Comparison of ENCODE assay signal across 8 cellular contexts in the genomic region with DNA sequence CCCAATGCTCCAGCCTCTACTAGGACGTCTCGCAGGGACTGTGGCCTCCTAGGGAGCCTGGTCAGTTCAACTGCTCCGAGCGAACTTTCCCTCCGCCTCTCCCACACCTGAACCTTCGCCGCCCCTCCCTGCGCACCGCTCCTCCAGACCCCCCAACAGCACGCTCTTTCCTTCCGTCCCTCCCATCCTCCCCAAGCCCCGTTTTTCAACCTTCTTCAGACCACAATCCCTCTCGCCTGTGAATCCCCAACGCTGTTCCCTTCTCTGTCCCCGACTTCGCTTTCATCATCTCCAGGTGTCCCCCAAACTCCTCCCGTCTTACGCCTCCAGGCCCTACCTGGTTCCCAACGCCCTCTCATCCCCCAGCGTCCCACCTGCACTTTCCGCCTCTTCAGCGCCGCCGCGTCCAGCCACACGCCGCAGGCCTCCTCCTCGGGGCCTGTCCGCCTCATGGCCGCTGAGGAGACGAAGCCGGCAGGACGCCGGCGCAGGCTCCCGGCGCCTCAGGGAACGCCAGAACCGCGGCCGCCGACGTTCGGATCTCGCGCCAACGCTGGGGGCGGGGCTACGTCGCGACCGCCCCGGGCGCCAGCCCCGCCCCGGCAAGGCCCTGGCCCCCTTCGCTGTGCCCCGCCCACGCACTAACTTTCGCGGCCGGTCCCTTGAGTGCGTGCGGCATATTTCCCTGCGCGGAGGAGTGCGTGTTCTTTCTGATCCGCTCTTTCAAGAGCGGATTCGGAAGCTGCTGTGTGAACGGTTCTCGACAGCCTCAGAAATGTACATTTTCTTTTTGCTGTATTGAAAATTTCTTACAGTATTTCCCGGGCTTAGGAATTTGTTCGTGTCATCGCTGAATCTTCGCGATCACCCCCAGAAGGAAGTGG. TPM values are rescaled to one million over a fixed set of nuclear protein-coding genes. Genes with fewer than 3 reads are reported as not detected.
DNase-seq lines count a peak whose midpoint lies in the region; ATAC-seq and TF ChIP-seq lines count a peak whose summit lies in the region.

A gene with protein sequence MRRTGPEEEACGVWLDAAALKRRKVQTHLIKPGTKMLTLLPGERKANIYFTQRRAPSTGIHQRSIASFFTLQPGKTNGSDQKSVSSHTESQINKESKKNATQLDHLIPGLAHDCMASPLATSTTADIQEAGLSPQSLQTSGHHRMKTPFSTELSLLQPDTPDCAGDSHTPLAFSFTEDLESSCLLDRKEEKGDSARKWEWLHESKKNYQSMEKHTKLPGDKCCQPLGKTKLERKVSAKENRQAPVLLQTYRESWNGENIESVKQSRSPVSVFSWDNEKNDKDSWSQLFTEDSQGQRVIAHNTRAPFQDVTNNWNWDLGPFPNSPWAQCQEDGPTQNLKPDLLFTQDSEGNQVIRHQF (minus strand): TSS at position 552 of the 884 bp plus-strand sequence. CDS start 100 bp downstream, at position 452.

- H3K4me3 Mint-ChIP-seq in activated T-helper 17 cell treated with anti-CD3 and anti-CD28 coated beads, Interleukin-2, amount 50 U/mL, for 72 hours, result peak within 1 kb of the TSS; percentile 95
- peak within 1 kb of the TSS; percentile 88 to 97 (median 95) for H3K4me3 Mint-ChIP-seq in nephron

- peaks cover 9% of the 10 kb centered on the region for H3K4me1 Mint-ChIP-seq in activated T-helper 17 cell treated with anti-CD3 and anti-CD28 coated beads, Interleukin-2, amount 50 U/mL, for 72 hours
- peaks cover 36% of the 10 kb centered on the region for H3K4me1 Mint-ChIP-seq in nephron

- H3K79me2 ChIP-seq in KMS-11 (ENCODE audit: insufficient read depth, low read depth), result peaks cover 26% of the 10 kb centered on the region; the same call in 1 of the 2 replicates

- H3K36me3 ChIP-seq in KMS-11 (ENCODE audit: insufficient read depth), result no peaks in the 10 kb centered on the region

- no peaks in the 10 kb centered on the region for H3K36me3 Mint-ChIP-seq in activated T-helper 17 cell treated with anti-CD3 and anti-CD28 coated beads, Interleukin-2, amount 50 U/mL, for 72 hours (ENCODE audit: low read depth)
- peaks cover 20% of the 10 kb centered on the region for H3K36me3 Mint-ChIP-seq in nephron (ENCODE audit: low read depth)

- peak within 1 kb of the TSS; percentile 51; the same call in 1 of the 2 replicates for H3K27ac ChIP-seq in KMS-11

- DNase-seq in DMS153 (lab: John Stamatoyannopoulos, UW) (peak; percentile 76), RKO (ENCODE audit: low spot score) (peak; percentile 91), fibroblast of pulmonary artery (ENCODE audit: low read depth) (peak; percentile 89)
- DNase-seq in stimulated activated naive CD4-positive, alpha-beta T cell treated with Interleukin-2 at 50 U/mL for 16 hours (lab: John Stamatoyannopoulos, UW), result peak; percentile 88

- peak within 1 kb of the TSS; percentile 69 for H2AFZ ChIP-seq in KMS-11 (ENCODE audit: low read depth)

- H3K9me3 Mint-ChIP-seq in activated T-helper 17 cell treated with anti-CD3 and anti-CD28 coated beads, Interleukin-2, amount 50 U/mL, for 72 hours, result no peaks in the 10 kb centered on the region
- H3K9me3 Mint-ChIP-seq in nephron, result no peaks in the 10 kb centered on the region

- peak within 1 kb of the TSS; percentile 92 for H3K27ac Mint-ChIP-seq in activated T-helper 17 cell treated with anti-CD3 and anti-CD28 coated beads, Interleukin-2, amount 50 U/mL, for 72 hours
- peak within 1 kb of the TSS; percentile 95 to 96 (median 96) for H3K27ac Mint-ChIP-seq in nephron

- H3K27me3 Mint-ChIP-seq in activated T-helper 17 cell treated with anti-CD3 and anti-CD28 coated beads, Interleukin-2, amount 50 U/mL, for 72 hours, result no peaks in the 10 kb centered on the region
- H3K27me3 Mint-ChIP-seq in nephron (ENCODE audit: low read depth), result peaks cover 8% of the 10 kb centered on the region

- H3K4me3 ChIP-seq in KMS-11 (IDR thresholded peaks at IDR 0.05; ENCODE audit: insufficient read depth, low read depth, low read length) (peak within 1 kb of the TSS; percentile 95), fibroblast of pulmonary artery (replicated peaks; ENCODE audit: low read depth, low read length) (peak within 1 kb of the TSS; percentile 56)

- H3K27me3 ChIP-seq in KMS-11 (ENCODE audit: insufficient read depth, low read depth), result no peaks in the 10 kb centered on the region

- peaks cover 5% of the 10 kb centered on the region for H3K4me1 ChIP-seq in KMS-11 (ENCODE audit: low read depth, poor library complexity, severe bottlenecking)

- no peak for TF ChIP-seq CTCF in KMS-11 (conservative IDR thresholded peaks at IDR 0.05; ENCODE audit: low read depth, low read length)
- no peak for TF ChIP-seq CTCF in fibroblast of pulmonary artery (IDR thresholded peaks at IDR 0.05; ENCODE audit: low read length, missing control alignments)
- TF ChIP-seq CTCF in nephron (IDR thresholded peaks at IDR 0.05; ENCODE audit: unreplicated experiment in 3 of 3), result no peak

- H3K9ac ChIP-seq in KMS-11, result peak within 1 kb of the TSS; percentile 84

- ATAC-seq in GM21619 (IDR thresholded peaks at IDR 0.05; ENCODE audit: unreplicated experiment), result peak; percentile 85
- ATAC-seq in activated T-helper 17 cell treated with anti-CD3 and anti-CD28 coated beads, Interleukin-2, amount 50 U/mL, for 72 hours (replicated peaks), result peak; percentile 95

- H3K4me2 ChIP-seq in KMS-11, result peak within 1 kb of the TSS; percentile 99

- no peaks in the 10 kb centered on the region for H4K20me1 ChIP-seq in KMS-11 (ENCODE audit: insufficient read depth)

RNA-seq across cellular contexts. Expression of the gene that starts here (rescaled TPM):
- total RNA-seq in activated T-helper 17 cell treated with anti-CD3 and anti-CD28 coated beads, Interleukin-2, amount 50 U/mL, for 72 hours, result 1 to 10 TPM; 3.7 to 7.2 TPM

Comparison
In these comparisons a context has a peak if more than half of its experiments do, and no peak if none do; other contexts are left out.
1. Peak in every context shown above with its lines: DNase-seq, ATAC-seq, H3K4me3 ChIP-seq and H3K27ac ChIP-seq.